11 cellular contexts compared by ENCODE assay signal in genomic region chrX:19849433-19850190, GRCh38. TPM values are rescaled to one million over a fixed set of nuclear protein-coding genes. Genes with fewer than 3 reads are reported as not detected.
DNase-seq lines count a peak whose midpoint lies in the region; ATAC-seq, FAIRE-seq and TF ChIP-seq lines count a peak whose summit lies in the region.
"Had no signal": no experiment of that assay in that cellular context is flagged by ENCODE, and none has a peak within 500 bp of the region (broad histone marks: within the 10 kb centered on the region; RNA-seq: fewer than 3 reads in every experiment).

No MANE protein-coding gene starts in this region.

- no peak for FAIRE-seq in HepG2 (lab: Jason Lieb, UNC)

- TF ChIP-seq POLR2A in HepG2 (IDR thresholded peaks at IDR 0.05; ENCODE audit: insufficient read depth in 1 of 2, low read depth in 2 of 2, low read length in 2 of 2), result no peak

- TF ChIP-seq RAD21 in HepG2 (CRISPR knock-in tag; IDR thresholded peaks at IDR 0.05), result no peak

- 96% methylated on average over 10 of the region's 10 CpGs for whole genome bisulfite sequencing in HepG2 (ENCODE audit: low lambda C conversion rate)

- no peaks in the 10 kb centered on the region for H3K9me3 Mint-ChIP-seq in activated CD8-positive, alpha-beta T cell treated with anti-CD3 and anti-CD28 coated beads for 36 hours
- H3K9me3 Mint-ChIP-seq in activated CD8-positive, alpha-beta T cell treated with anti-CD3 and anti-CD28 coated beads, Interleukin-2, amount 10 ng/mL, durations not matched to agents 7 days and 5 days (ENCODE audit: insufficient read depth), result no peaks in the 10 kb centered on the region
- H3K9me3 Mint-ChIP-seq in stimulated activated memory B cell treated with anti-CD40 and anti-IgM and Interleukin-4, amounts not matched to agents 10 μg/mL and 1 μg/mL and 100 μg/mL, for 72 hours, result no peaks in the 10 kb centered on the region

- no peaks in the 10 kb centered on the region for H3K27me3 Mint-ChIP-seq in activated CD8-positive, alpha-beta T cell treated with anti-CD3 and anti-CD28 coated beads for 36 hours
- no peaks in the 10 kb centered on the region for H3K27me3 Mint-ChIP-seq in activated CD8-positive, alpha-beta T cell treated with anti-CD3 and anti-CD28 coated beads, Interleukin-2, amount 10 ng/mL, durations not matched to agents 7 days and 5 days (ENCODE audit: low read depth)
- H3K27me3 Mint-ChIP-seq in stimulated activated memory B cell treated with anti-CD40 and anti-IgM and Interleukin-4, amounts not matched to agents 10 μg/mL and 1 μg/mL and 100 μg/mL, for 72 hours, result no peaks in the 10 kb centered on the region

- POLR2A ChIA-PET in activated CD8-positive, alpha-beta T cell treated with anti-CD3 and anti-CD28 coated beads for 36 hours (lab: Charles Lee), result no interaction called here
- POLR2A ChIA-PET in activated CD8-positive, alpha-beta T cell treated with anti-CD3 and anti-CD28 coated beads, Interleukin-2, amount 10 ng/mL, durations not matched to agents 7 days and 5 days (lab: Charles Lee), result no interaction called here
- POLR2A ChIA-PET in HepG2 (lab: Yijun Ruan, JAX), result no interaction called here

- peak; percentile 43 for ATAC-seq in activated CD8-positive, alpha-beta T cell treated with anti-CD3 and anti-CD28 coated beads for 36 hours
- no peak for ATAC-seq in activated CD8-positive, alpha-beta T cell treated with anti-CD3 and anti-CD28 coated beads, Interleukin-2, amount 10 ng/mL, durations not matched to agents 7 days and 5 days
- peak; percentile 75 for ATAC-seq in HG02852 (IDR thresholded peaks at IDR 0.05; ENCODE audit: unreplicated experiment)
- peak; percentile 80 for ATAC-seq in stimulated activated memory B cell treated with anti-CD40 and anti-IgM and Interleukin-4, amounts not matched to agents 10 μg/mL and 1 μg/mL and 100 μg/mL, for 72 hours
- ATAC-seq in HepG2, result no peak
- no peak for ATAC-seq in GM21515 (IDR thresholded peaks at IDR 0.05; ENCODE audit: unreplicated experiment)

- no peak overlapping the region for H3K9ac ChIP-seq in HepG2 (ENCODE audit: insufficient read depth, low read depth, low read length)

- H3K4me1 Mint-ChIP-seq in activated CD8-positive, alpha-beta T cell treated with anti-CD3 and anti-CD28 coated beads for 36 hours (ENCODE audit: low read depth), result peaks cover 36% of the 10 kb centered on the region
- peaks cover 40% of the 10 kb centered on the region for H3K4me1 Mint-ChIP-seq in activated CD8-positive, alpha-beta T cell treated with anti-CD3 and anti-CD28 coated beads, Interleukin-2, amount 10 ng/mL, durations not matched to agents 7 days and 5 days (ENCODE audit: low read depth)
- H3K4me1 Mint-ChIP-seq in stimulated activated memory B cell treated with anti-CD40 and anti-IgM and Interleukin-4, amounts not matched to agents 10 μg/mL and 1 μg/mL and 100 μg/mL, for 72 hours, result peaks cover 32% of the 10 kb centered on the region

- H3K27me3 ChIP-seq in HepG2 (ENCODE audit: control insufficient read depth in 1 of 2, insufficient read depth in 2 of 2, low read length in 2 of 2), result no peaks in the 10 kb centered on the region

- H3K79me2 ChIP-seq in HepG2 (ENCODE audit: insufficient read depth, low read length), result no peaks in the 10 kb centered on the region

- H3K4me1 ChIP-seq in HepG2 (ENCODE audit: insufficient read depth, low read length), result peaks cover 26% of the 10 kb centered on the region

- H2AFZ ChIP-seq in HepG2 (ENCODE audit: low read length), result no peak overlapping the region

- TF ChIP-seq EP300 in HepG2 (IDR thresholded peaks at IDR 0.05; ENCODE audit: low read depth in 2 of 2, low read length in 2 of 2), result no peak
- no peak for TF ChIP-seq EP300 in HepG2 (CRISPR knock-in tag; IDR thresholded peaks at IDR 0.05; ENCODE audit: borderline replicate concordance)

- peak overlapping the region; percentile 68 for H3K27ac Mint-ChIP-seq in activated CD8-positive, alpha-beta T cell treated with anti-CD3 and anti-CD28 coated beads for 36 hours
- H3K27ac Mint-ChIP-seq in activated CD8-positive, alpha-beta T cell treated with anti-CD3 and anti-CD28 coated beads, Interleukin-2, amount 10 ng/mL, durations not matched to agents 7 days and 5 days, result no peak overlapping the region
- H3K27ac Mint-ChIP-seq in stimulated activated memory B cell treated with anti-CD40 and anti-IgM and Interleukin-4, amounts not matched to agents 10 μg/mL and 1 μg/mL and 100 μg/mL, for 72 hours, result peak overlapping the region; percentile 74

- no peak overlapping the region for H3K4me3 Mint-ChIP-seq in activated CD8-positive, alpha-beta T cell treated with anti-CD3 and anti-CD28 coated beads for 36 hours
- H3K4me3 Mint-ChIP-seq in activated CD8-positive, alpha-beta T cell treated with anti-CD3 and anti-CD28 coated beads, Interleukin-2, amount 10 ng/mL, durations not matched to agents 7 days and 5 days, result no peak overlapping the region
- H3K4me3 Mint-ChIP-seq in stimulated activated memory B cell treated with anti-CD40 and anti-IgM and Interleukin-4, amounts not matched to agents 10 μg/mL and 1 μg/mL and 100 μg/mL, for 72 hours, result peak overlapping the region; percentile 29

- H4K20me1 ChIP-seq in HepG2 (ENCODE audit: insufficient read depth, low read length), result no peaks in the 10 kb centered on the region

- no peak overlapping the region for H3K4me3 ChIP-seq in HepG2 (replicated peaks in 1 of 3; ENCODE audit: insufficient read depth in 1 of 3, low read depth in 2 of 3, low read length in 3 of 3)

- no TSS peak for BruUV-seq in HepG2 (replicated peaks; lab: Mats Ljungman, UMichigan)

- no peak for TF ChIP-seq CTCF in activated CD8-positive, alpha-beta T cell treated with anti-CD3 and anti-CD28 coated beads for 36 hours (IDR thresholded peaks at IDR 0.05)
- no peak for TF ChIP-seq CTCF in HepG2 (CRISPR knock-in tag; IDR thresholded peaks at IDR 0.05)

- H3K4me2 ChIP-seq in HepG2 (ENCODE audit: low read depth, low read length), result no peak overlapping the region

- no peak for DNase-seq in activated CD8-positive, alpha-beta T cell treated with anti-CD3 and anti-CD28 coated beads for 36 hours
- DNase-seq in activated CD8-positive, alpha-beta T cell treated with anti-CD3 and anti-CD28 coated beads, Interleukin-2, amount 10 ng/mL, durations not matched to agents 7 days and 5 days, result no peak
- DNase-seq in MV-4-11 (lab: John Stamatoyannopoulos, UW) (peak; percentile 50), HepG2 (ENCODE audit: low spot score) (no peak), NCI-H1930 (lab: John Stamatoyannopoulos, UW) (no peak)
- DNase-seq: ACHN; activated CD8-positive, alpha-beta memory T cell treated with anti-CD3 and anti-CD28 coated beads for 24 hours; islet precursor cell had no signal

- CTCF ChIA-PET in activated CD8-positive, alpha-beta T cell treated with anti-CD3 and anti-CD28 coated beads for 36 hours (lab: Charles Lee), result no interaction called here
- CTCF ChIA-PET in activated CD8-positive, alpha-beta T cell treated with anti-CD3 and anti-CD28 coated beads, Interleukin-2, amount 10 ng/mL, durations not matched to agents 7 days and 5 days (lab: Charles Lee), result interaction anchor here (2.5 kb wide), 1 partner anchor 10 kb away, joined by 5 read pairs; no protein-coding TSS in a partner anchor
- CTCF ChIA-PET in HepG2 (lab: Yijun Ruan, JAX; ENCODE audit: low intra/inter-chr PET ratio, low total read pairs), result no interaction called here

- H3K36me3 Mint-ChIP-seq in activated CD8-positive, alpha-beta T cell treated with anti-CD3 and anti-CD28 coated beads for 36 hours (ENCODE audit: low read depth), result peaks cover 6% of the 10 kb centered on the region
- peaks cover 14% of the 10 kb centered on the region for H3K36me3 Mint-ChIP-seq in activated CD8-positive, alpha-beta T cell treated with anti-CD3 and anti-CD28 coated beads, Interleukin-2, amount 10 ng/mL, durations not matched to agents 7 days and 5 days (ENCODE audit: low read depth)
- H3K36me3 Mint-ChIP-seq in stimulated activated memory B cell treated with anti-CD40 and anti-IgM and Interleukin-4, amounts not matched to agents 10 μg/mL and 1 μg/mL and 100 μg/mL, for 72 hours, result peaks cover 12% of the 10 kb centered on the region

- no peaks in the 10 kb centered on the region for H3K9me3 ChIP-seq in HepG2 (ENCODE audit: low read length)

- intact Hi-C loops in activated CD8-positive, alpha-beta T cell treated with anti-CD3 and anti-CD28 coated beads for 36 hours (cut with micrococcal nuclease), result no loop called here
- intact Hi-C loops in HepG2 (cut with micrococcal nuclease; ENCODE audit: unreplicated experiment), result no loop called here

- in situ Hi-C loops in HepG2 (cut with HindIII; ENCODE audit: extremely low pct_ligation_motif_present, low pct_unique_long_range_greater_than_20kb), result no loop called here

- no peaks in the 10 kb centered on the region for H3K36me3 ChIP-seq in HepG2 (replicated peaks in 1 of 2; ENCODE audit: control insufficient read depth in 1 of 2, insufficient read depth in 2 of 2, low read length in 2 of 2)

- H3K27ac ChIP-seq in HepG2 (ENCODE audit: extremely low read length, insufficient read depth, low read length), result no peak overlapping the region

RNA-seq across cellular contexts. Expression of gene SH3KBP1, which starts 37.8 kb away (rescaled TPM):
- 10 to 100 TPM; 80.9 to 86.9 TPM for total RNA-seq in activated CD8-positive, alpha-beta T cell treated with anti-CD3 and anti-CD28 coated beads for 36 hours
- 10 to 100 TPM; 85.6 to 95.3 TPM for total RNA-seq in activated CD8-positive, alpha-beta T cell treated with anti-CD3 and anti-CD28 coated beads, Interleukin-2, amount 10 ng/mL, durations not matched to agents 7 days and 5 days
- 10.4 and 12.6 TPM in 2 replicates for total RNA-seq in HepG2 (2016; rRNA removed; fragmentation: Illumina TruSeq; extraction: Trizol)
- total RNA-seq in HepG2 (2016; cell fraction: cytosol; rRNA removed; fragmentation: Illumina TruSeq; extraction: Trizol; ENCODE audit: low read depth), result 6.6 and 8.2 TPM in 2 replicates
- total RNA-seq in HepG2 (2016; cell fraction: insoluble cytoplasmic fraction; rRNA removed; fragmentation: Illumina TruSeq; extraction: Trizol), result 10.1 and 10.9 TPM in 2 replicates
- total RNA-seq in HepG2 (2016; cell fraction: membrane; rRNA removed; fragmentation: Illumina TruSeq; extraction: Trizol), result 19.6 and 22.2 TPM in 2 replicates
- 5.4 and 10.1 TPM in 2 replicates for total RNA-seq in HepG2 (2016; cell fraction: nucleus; rRNA removed; fragmentation: Illumina TruSeq; extraction: Trizol)
- polyA plus RNA-seq in HepG2 (2011; rRNA removed), result 9.2 and 10.0 TPM in 2 replicates
- polyA plus RNA-seq in HepG2 (2011; cell fraction: cytosol; rRNA removed), result 8.3 and 10.3 TPM in 2 replicates
- 4.1 and 5.0 TPM in 2 replicates for polyA plus RNA-seq in HepG2 (2011; cell fraction: nucleus; rRNA removed)
- 16.3 and 20.9 TPM in 2 replicates for polyA plus RNA-seq in HepG2 (2012)
- 10.8 and 11.2 TPM in 2 replicates for polyA plus RNA-seq in HepG2 (2016; cell fraction: cytosol; fragmentation: Illumina TruSeq; extraction: Trizol; ENCODE audit: low read depth)
- 19.5 and 20.3 TPM in 2 replicates for polyA plus RNA-seq in HepG2 (2016; cell fraction: insoluble cytoplasmic fraction; fragmentation: Illumina TruSeq; extraction: Trizol; ENCODE audit: low read depth)
- 23.3 and 26.3 TPM in 2 replicates for polyA plus RNA-seq in HepG2 (2016; cell fraction: membrane; fragmentation: Illumina TruSeq; extraction: Trizol; ENCODE audit: low read depth)
- polyA plus RNA-seq in HepG2 (2016; cell fraction: nucleus; fragmentation: Illumina TruSeq; extraction: Trizol; ENCODE audit: insufficient read depth, low read depth), result 14.0 and 14.2 TPM in 2 replicates
- 8.4 and 23.9 TPM in 2 replicates for polyA minus RNA-seq in HepG2 (2011; rRNA and poly(A)+ RNA removed; ENCODE audit: low replicate concordance)
- polyA minus RNA-seq in HepG2 (2011; cell fraction: cytosol; rRNA and poly(A)+ RNA removed), result 10.6 and 12.6 TPM in 2 replicates
- 8.4 and 18.0 TPM in 2 replicates for polyA minus RNA-seq in HepG2 (2011; cell fraction: nucleus; rRNA and poly(A)+ RNA removed)

Comparison
In these comparisons a context has a peak if more than half of its experiments do, and no peak if none do; other contexts are left out.
1. ATAC-seq: peak in activated CD8-positive, alpha-beta T cell treated with anti-CD3 and anti-CD28 coated beads for 36 hours (single experiment), HG02852 (single experiment) and stimulated activated memory B cell treated with anti-CD40 and anti-IgM and Interleukin-4, amounts not matched to agents 10 μg/mL and 1 μg/mL and 100 μg/mL, for 72 hours (single experiment); none in activated CD8-positive, alpha-beta T cell treated with anti-CD3 and anti-CD28 coated beads, Interleukin-2, amount 10 ng/mL, durations not matched to agents 7 days and 5 days (single experiment), HepG2 (single experiment) and GM21515 (single experiment).